In genomic region chr20:38804682-38805501, GRCh38 we compare ENCODE assay signal across 8 cellular contexts. TPM values are rescaled to one million over a fixed set of nuclear protein-coding genes. Genes with fewer than 3 reads are reported as not detected.
A peak's percentile ranks its signal among the peaks of the same experiment; 100 is the strongest.
DNase-seq lines count a peak whose midpoint lies in the region; ATAC-seq and TF ChIP-seq lines count a peak whose summit lies in the region.

No MANE protein-coding gene starts in this region.

- H3K27me3 Mint-ChIP-seq in activated B cell treated with CpG ODN at 0.5 μM for 24 hours (no peaks in the 10 kb centered on the region), chondrocyte (ENCODE audit: low read depth) (peaks cover 27% of the 10 kb centered on the region)

- peak overlapping the region; percentile 93 for H3K4me3 Mint-ChIP-seq in activated B cell treated with CpG ODN at 0.5 μM for 24 hours
- H3K4me3 Mint-ChIP-seq in chondrocyte (ENCODE audit: unreplicated experiment): peak overlapping the region; percentile 50

- H3K36me3 Mint-ChIP-seq in activated B cell treated with CpG ODN at 0.5 μM for 24 hours (ENCODE audit: low read depth) (peaks cover 24% of the 10 kb centered on the region), chondrocyte (ENCODE audit: low read depth) (no peaks in the 10 kb centered on the region)

- no peaks in the 10 kb centered on the region for H3K9me3 ChIP-seq in mucosa of rectum (ENCODE audit: control insufficient read depth in 2 of 2, low read length in 2 of 2)

- H3K27ac Mint-ChIP-seq in activated B cell treated with CpG ODN at 0.5 μM for 24 hours: peak overlapping the region; percentile 91
- no peak overlapping the region for H3K27ac Mint-ChIP-seq in chondrocyte (ENCODE audit: unreplicated experiment)

- ATAC-seq in HG03175 (IDR thresholded peaks at IDR 0.05; ENCODE audit: unreplicated experiment) (peak; percentile 47), activated B cell treated with CpG ODN at 0.5 μM for 24 hours (ENCODE audit: low read depth) (peak; percentile 59)

- peak overlapping the region; percentile 81; the same call in 1 of the 2 replicates for H3K4me3 ChIP-seq in GM08714 (ENCODE audit: low read length)
- peak overlapping the region; percentile 55 to 71 for H3K4me3 ChIP-seq in mucosa of rectum (ENCODE audit: low read length in 2 of 2)

- H3K4me1 Mint-ChIP-seq in activated B cell treated with CpG ODN at 0.5 μM for 24 hours: peaks cover 44% of the 10 kb centered on the region
- H3K4me1 Mint-ChIP-seq in chondrocyte (ENCODE audit: low read depth): peaks cover 3% of the 10 kb centered on the region

- peaks cover 13 to 21% of the 10 kb centered on the region in 2 donors for H3K27me3 ChIP-seq in mucosa of rectum (ENCODE audit: control insufficient read depth in 2 of 2, insufficient read depth in 2 of 2, low read length in 2 of 2)

- TF ChIP-seq CTCF in activated B cell treated with CpG ODN at 0.5 μM for 24 hours (IDR thresholded peaks at IDR 0.05) (no peak), chondrocyte (IDR thresholded peaks at IDR 0.05) (no peak)

- peaks cover 4 to 15% of the 10 kb centered on the region in 2 donors for H3K4me1 ChIP-seq in mucosa of rectum (ENCODE audit: control insufficient read depth in 2 of 2, insufficient read depth in 2 of 2, low read length in 2 of 2)

- intact Hi-C loops in activated B cell treated with CpG ODN at 0.5 μM for 24 hours (cut with micrococcal nuclease): loop anchor here (1.0 to 5.0 kb wide), 6 partner anchors 37 to 88 kb away; partner anchors contain the start of gene ACTR5

- H3K27ac ChIP-seq in mucosa of rectum (ENCODE audit: low read depth in 2 of 2, low read length in 2 of 2): peak overlapping the region; percentile 68 to 85

- CTCF ChIA-PET in activated B cell treated with CpG ODN at 0.5 μM for 24 hours (lab: Charles Lee): interaction anchor here (0.7 to 6.8 kb wide), 15 partner anchors 13 to 157 kb away, joined by 3 to 82 read pairs (median 5); partner anchors contain the start of genes ACTR5 and DHX35

- no peaks in the 10 kb centered on the region for H3K36me3 ChIP-seq in mucosa of rectum (ENCODE audit: control insufficient read depth in 2 of 2, insufficient read depth in 2 of 2, low read length in 2 of 2)

- DNase-seq in activated B cell treated with CpG ODN at 0.5 μM for 24 hours: peak; percentile 56
- DNase-seq in chondrocyte (ENCODE audit: low spot score): no peak
- peak; percentile 58 to 78 for DNase-seq in stimulated activated CD8-positive, alpha-beta memory T cell treated with anti-CD3 and anti-CD28 coated beads, Interleukin-7, amount 100 ng/mL, for 48 hours (ENCODE audit: extremely low read depth in 1 of 2, low read depth in 1 of 2)
- DNase-seq in SW480 (ENCODE audit: low spot score): no peak
- no peak for DNase-seq in NCI-H1092 treated with DMSO at 0.1 percent for 48 hours (lab: John Stamatoyannopoulos, UW)

- POLR2A ChIA-PET in activated B cell treated with CpG ODN at 0.5 μM for 24 hours (lab: Charles Lee): interaction anchor here (0.7 to 11.9 kb wide), 23 partner anchors 11 to 1626 kb away, joined by 3 to 244 read pairs (median 8); partner anchors contain the start of genes ACTR5, DHX35, FAM83D and MROH8

- peak overlapping the region in 1 of 2 donors; percentile 24 for H3K9ac ChIP-seq in mucosa of rectum (ENCODE audit: low read depth in 1 of 2, low read length in 2 of 2)

- no peaks in the 10 kb centered on the region for H3K9me3 Mint-ChIP-seq in activated B cell treated with CpG ODN at 0.5 μM for 24 hours
- H3K9me3 Mint-ChIP-seq in chondrocyte (ENCODE audit: low read depth): no peaks in the 10 kb centered on the region

RNA-seq across cellular contexts. Expression of gene PPP1R16B, which starts 0.6 kb away (rescaled TPM):
- total RNA-seq in activated B cell treated with CpG ODN at 0.5 μM for 24 hours (98.3 and 99.3 TPM in 2 replicates), chondrocyte (not detected in 3 replicates)

RNA-seq across cellular contexts. Expression of gene ACTR5, which starts 56.6 kb away (rescaled TPM):
- 12.8 and 13.7 TPM in 2 replicates for total RNA-seq in activated B cell treated with CpG ODN at 0.5 μM for 24 hours
- total RNA-seq in chondrocyte: 4.1 to 5.2 TPM (median 4.9 TPM) in 3 replicates

Comparison
In these comparisons a context has a peak if more than half of its experiments do, and no peak if none do; other contexts are left out.
1. DNase-seq: peak in activated B cell treated with CpG ODN at 0.5 μM for 24 hours (single experiment) and stimulated activated CD8-positive, alpha-beta memory T cell treated with anti-CD3 and anti-CD28 coated beads, Interleukin-7, amount 100 ng/mL, for 48 hours (2 of 2); none in chondrocyte (single experiment), SW480 (single experiment) and NCI-H1092 treated with DMSO at 0.1 percent for 48 hours (single experiment).
2. RNA of gene PPP1R16B, which starts 0.6 kb away (total RNA-seq): 98.3 to 99.3 TPM in activated B cell treated with CpG ODN at 0.5 μM for 24 hours; not detected in chondrocyte; every median in the first group is over 10 times any median in the second.